3 cellular contexts compared by ENCODE assay signal in the genomic region with DNA sequence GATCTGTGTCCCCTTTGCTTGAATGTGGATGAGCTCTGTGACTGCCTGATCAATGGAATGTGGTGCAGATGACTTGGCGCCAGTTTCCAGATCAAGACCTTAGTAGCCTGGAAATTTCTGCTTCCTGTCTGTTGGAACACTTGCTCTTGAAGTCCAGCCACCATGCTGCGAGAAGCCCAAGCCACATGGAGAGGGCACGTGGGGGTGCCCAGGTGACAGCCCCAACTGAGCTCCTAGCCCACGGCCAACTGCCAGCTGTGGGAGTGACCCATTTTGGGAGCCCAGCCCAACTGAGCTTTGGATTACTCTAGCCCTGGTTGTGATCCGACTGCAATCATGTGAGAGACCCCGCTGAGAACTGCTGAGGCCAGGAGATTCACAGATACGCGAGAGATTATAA.
TF ChIP-seq lines count a peak whose summit lies in the region.

No MANE protein-coding gene starts in this region.

TF ChIP-seq in GM23338, 12 proteins besides CTCF, POLR2A, EP300 and RAD21 (continues in another document):
- TF ChIP-seq ZNF114 (CRISPR knock-in tag; IDR thresholded peaks at IDR 0.05) = no peak
- no peak for TF ChIP-seq NANOG (IDR thresholded peaks at IDR 0.05; ENCODE audit: borderline replicate concordance)
- TF ChIP-seq EZH2phosphoT487 (IDR thresholded peaks at IDR 0.05; ENCODE audit: unreplicated experiment) = no peak
- TF ChIP-seq, protein P1, sequence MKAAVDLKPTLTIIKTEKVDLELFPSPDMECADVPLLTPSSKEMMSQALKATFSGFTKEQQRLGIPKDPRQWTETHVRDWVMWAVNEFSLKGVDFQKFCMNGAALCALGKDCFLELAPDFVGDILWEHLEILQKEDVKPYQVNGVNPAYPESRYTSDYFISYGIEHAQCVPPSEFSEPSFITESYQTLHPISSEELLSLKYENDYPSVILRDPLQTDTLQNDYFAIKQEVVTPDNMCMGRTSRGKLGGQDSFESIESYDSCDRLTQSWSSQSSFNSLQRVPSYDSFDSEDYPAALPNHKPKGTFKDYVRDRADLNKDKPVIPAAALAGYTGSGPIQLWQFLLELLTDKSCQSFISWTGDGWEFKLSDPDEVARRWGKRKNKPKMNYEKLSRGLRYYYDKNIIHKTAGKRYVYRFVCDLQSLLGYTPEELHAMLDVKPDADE (IDR thresholded peaks at IDR 0.05) = no peak

TF ChIP-seq in IMR-90, 13 proteins besides CTCF, POLR2A, EP300 and RAD21:
- no peak for TF ChIP-seq MXI1 (IDR thresholded peaks at IDR 0.05; ENCODE audit: borderline replicate concordance, low read depth, low read length)
- TF ChIP-seq, protein P2, sequence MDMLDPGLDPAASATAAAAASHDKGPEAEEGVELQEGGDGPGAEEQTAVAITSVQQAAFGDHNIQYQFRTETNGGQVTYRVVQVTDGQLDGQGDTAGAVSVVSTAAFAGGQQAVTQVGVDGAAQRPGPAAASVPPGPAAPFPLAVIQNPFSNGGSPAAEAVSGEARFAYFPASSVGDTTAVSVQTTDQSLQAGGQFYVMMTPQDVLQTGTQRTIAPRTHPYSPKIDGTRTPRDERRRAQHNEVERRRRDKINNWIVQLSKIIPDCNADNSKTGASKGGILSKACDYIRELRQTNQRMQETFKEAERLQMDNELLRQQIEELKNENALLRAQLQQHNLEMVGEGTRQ (IDR thresholded peaks at IDR 0.05; ENCODE audit: low read depth, low read length) = no peak
- TF ChIP-seq FOS (IDR thresholded peaks at IDR 0.05; ENCODE audit: low read depth, low read length) = no peak
- TF ChIP-seq RFX5 (IDR thresholded peaks at IDR 0.05; ENCODE audit: low read depth, low read length) = no peak
- no peak for TF ChIP-seq MAZ (IDR thresholded peaks at IDR 0.05; ENCODE audit: borderline replicate concordance, low read depth, low read length)
- TF ChIP-seq, protein P3, sequence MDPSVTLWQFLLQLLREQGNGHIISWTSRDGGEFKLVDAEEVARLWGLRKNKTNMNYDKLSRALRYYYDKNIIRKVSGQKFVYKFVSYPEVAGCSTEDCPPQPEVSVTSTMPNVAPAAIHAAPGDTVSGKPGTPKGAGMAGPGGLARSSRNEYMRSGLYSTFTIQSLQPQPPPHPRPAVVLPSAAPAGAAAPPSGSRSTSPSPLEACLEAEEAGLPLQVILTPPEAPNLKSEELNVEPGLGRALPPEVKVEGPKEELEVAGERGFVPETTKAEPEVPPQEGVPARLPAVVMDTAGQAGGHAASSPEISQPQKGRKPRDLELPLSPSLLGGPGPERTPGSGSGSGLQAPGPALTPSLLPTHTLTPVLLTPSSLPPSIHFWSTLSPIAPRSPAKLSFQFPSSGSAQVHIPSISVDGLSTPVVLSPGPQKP (IDR thresholded peaks at IDR 0.05; ENCODE audit: borderline replicate concordance, low read depth, low read length) = no peak
- no peak for TF ChIP-seq CEBPB (IDR thresholded peaks at IDR 0.05; ENCODE audit: low read depth, low read length)
- no peak for TF ChIP-seq MAFK (IDR thresholded peaks at IDR 0.05; ENCODE audit: low read depth, low read length)
- no peak for TF ChIP-seq SMC3 (IDR thresholded peaks at IDR 0.05; ENCODE audit: low read depth, low read length)
- TF ChIP-seq BHLHE40 (IDR thresholded peaks at IDR 0.05; ENCODE audit: low read depth, low read length) = no peak
- TF ChIP-seq NFE2L2 (IDR thresholded peaks at IDR 0.05; ENCODE audit: low read depth, low read length) = no peak

TF ChIP-seq in H1, 55 proteins besides CTCF, POLR2A, EP300 and RAD21:
- TF ChIP-seq RFX5 (IDR thresholded peaks at IDR 0.05; ENCODE audit: borderline replicate concordance, low read depth, low read length) = no peak
- TF ChIP-seq, protein P2 (IDR thresholded peaks at IDR 0.05; ENCODE audit: low read length) = no peak
- no peak for TF ChIP-seq SP2 (IDR thresholded peaks at IDR 0.05; ENCODE audit: low read length)
- TF ChIP-seq SIN3A (conservative IDR thresholded peaks at IDR 0.05 in 1 of 2, IDR thresholded peaks at IDR 0.05 in 1 of 2; ENCODE audit: low read depth in 1 of 2, low read length in 2 of 2) = no peak
- TF ChIP-seq BRCA1 (IDR thresholded peaks at IDR 0.05; ENCODE audit: low read depth, low read length) = no peak
- TF ChIP-seq, protein P4, sequence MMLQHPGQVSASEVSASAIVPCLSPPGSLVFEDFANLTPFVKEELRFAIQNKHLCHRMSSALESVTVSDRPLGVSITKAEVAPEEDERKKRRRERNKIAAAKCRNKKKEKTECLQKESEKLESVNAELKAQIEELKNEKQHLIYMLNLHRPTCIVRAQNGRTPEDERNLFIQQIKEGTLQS (IDR thresholded peaks at IDR 0.05; ENCODE audit: insufficient read depth, low read depth, low read length) = no peak
- no peak for TF ChIP-seq HDAC6 (IDR thresholded peaks at IDR 0.05; ENCODE audit: low read depth, low read length)
- TF ChIP-seq, protein P5, sequence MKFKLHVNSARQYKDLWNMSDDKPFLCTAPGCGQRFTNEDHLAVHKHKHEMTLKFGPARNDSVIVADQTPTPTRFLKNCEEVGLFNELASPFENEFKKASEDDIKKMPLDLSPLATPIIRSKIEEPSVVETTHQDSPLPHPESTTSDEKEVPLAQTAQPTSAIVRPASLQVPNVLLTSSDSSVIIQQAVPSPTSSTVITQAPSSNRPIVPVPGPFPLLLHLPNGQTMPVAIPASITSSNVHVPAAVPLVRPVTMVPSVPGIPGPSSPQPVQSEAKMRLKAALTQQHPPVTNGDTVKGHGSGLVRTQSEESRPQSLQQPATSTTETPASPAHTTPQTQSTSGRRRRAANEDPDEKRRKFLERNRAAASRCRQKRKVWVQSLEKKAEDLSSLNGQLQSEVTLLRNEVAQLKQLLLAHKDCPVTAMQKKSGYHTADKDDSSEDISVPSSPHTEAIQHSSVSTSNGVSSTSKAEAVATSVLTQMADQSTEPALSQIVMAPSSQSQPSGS (IDR thresholded peaks at IDR 0.05; ENCODE audit: low read length) = no peak
- TF ChIP-seq, protein P6, sequence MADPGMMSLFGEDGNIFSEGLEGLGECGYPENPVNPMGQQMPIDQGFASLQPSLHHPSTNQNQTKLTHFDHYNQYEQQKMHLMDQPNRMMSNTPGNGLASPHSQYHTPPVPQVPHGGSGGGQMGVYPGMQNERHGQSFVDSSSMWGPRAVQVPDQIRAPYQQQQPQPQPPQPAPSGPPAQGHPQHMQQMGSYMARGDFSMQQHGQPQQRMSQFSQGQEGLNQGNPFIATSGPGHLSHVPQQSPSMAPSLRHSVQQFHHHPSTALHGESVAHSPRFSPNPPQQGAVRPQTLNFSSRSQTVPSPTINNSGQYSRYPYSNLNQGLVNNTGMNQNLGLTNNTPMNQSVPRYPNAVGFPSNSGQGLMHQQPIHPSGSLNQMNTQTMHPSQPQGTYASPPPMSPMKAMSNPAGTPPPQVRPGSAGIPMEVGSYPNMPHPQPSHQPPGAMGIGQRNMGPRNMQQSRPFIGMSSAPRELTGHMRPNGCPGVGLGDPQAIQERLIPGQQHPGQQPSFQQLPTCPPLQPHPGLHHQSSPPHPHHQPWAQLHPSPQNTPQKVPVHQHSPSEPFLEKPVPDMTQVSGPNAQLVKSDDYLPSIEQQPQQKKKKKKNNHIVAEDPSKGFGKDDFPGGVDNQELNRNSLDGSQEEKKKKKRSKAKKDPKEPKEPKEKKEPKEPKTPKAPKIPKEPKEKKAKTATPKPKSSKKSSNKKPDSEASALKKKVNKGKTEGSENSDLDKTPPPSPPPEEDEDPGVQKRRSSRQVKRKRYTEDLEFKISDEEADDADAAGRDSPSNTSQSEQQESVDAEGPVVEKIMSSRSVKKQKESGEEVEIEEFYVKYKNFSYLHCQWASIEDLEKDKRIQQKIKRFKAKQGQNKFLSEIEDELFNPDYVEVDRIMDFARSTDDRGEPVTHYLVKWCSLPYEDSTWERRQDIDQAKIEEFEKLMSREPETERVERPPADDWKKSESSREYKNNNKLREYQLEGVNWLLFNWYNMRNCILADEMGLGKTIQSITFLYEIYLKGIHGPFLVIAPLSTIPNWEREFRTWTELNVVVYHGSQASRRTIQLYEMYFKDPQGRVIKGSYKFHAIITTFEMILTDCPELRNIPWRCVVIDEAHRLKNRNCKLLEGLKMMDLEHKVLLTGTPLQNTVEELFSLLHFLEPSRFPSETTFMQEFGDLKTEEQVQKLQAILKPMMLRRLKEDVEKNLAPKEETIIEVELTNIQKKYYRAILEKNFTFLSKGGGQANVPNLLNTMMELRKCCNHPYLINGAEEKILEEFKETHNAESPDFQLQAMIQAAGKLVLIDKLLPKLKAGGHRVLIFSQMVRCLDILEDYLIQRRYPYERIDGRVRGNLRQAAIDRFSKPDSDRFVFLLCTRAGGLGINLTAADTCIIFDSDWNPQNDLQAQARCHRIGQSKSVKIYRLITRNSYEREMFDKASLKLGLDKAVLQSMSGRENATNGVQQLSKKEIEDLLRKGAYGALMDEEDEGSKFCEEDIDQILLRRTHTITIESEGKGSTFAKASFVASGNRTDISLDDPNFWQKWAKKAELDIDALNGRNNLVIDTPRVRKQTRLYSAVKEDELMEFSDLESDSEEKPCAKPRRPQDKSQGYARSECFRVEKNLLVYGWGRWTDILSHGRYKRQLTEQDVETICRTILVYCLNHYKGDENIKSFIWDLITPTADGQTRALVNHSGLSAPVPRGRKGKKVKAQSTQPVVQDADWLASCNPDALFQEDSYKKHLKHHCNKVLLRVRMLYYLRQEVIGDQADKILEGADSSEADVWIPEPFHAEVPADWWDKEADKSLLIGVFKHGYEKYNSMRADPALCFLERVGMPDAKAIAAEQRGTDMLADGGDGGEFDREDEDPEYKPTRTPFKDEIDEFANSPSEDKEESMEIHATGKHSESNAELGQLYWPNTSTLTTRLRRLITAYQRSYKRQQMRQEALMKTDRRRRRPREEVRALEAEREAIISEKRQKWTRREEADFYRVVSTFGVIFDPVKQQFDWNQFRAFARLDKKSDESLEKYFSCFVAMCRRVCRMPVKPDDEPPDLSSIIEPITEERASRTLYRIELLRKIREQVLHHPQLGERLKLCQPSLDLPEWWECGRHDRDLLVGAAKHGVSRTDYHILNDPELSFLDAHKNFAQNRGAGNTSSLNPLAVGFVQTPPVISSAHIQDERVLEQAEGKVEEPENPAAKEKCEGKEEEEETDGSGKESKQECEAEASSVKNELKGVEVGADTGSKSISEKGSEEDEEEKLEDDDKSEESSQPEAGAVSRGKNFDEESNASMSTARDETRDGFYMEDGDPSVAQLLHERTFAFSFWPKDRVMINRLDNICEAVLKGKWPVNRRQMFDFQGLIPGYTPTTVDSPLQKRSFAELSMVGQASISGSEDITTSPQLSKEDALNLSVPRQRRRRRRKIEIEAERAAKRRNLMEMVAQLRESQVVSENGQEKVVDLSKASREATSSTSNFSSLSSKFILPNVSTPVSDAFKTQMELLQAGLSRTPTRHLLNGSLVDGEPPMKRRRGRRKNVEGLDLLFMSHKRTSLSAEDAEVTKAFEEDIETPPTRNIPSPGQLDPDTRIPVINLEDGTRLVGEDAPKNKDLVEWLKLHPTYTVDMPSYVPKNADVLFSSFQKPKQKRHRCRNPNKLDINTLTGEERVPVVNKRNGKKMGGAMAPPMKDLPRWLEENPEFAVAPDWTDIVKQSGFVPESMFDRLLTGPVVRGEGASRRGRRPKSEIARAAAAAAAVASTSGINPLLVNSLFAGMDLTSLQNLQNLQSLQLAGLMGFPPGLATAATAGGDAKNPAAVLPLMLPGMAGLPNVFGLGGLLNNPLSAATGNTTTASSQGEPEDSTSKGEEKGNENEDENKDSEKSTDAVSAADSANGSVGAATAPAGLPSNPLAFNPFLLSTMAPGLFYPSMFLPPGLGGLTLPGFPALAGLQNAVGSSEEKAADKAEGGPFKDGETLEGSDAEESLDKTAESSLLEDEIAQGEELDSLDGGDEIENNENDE (IDR thresholded peaks at IDR 0.05; ENCODE audit: insufficient replicate concordance, low read length) = no peak
- TF ChIP-seq TCF12 (IDR thresholded peaks at IDR 0.05; ENCODE audit: low read depth, low read length) = no peak
- TF ChIP-seq FOSL1 (IDR thresholded peaks at IDR 0.05; ENCODE audit: insufficient read depth, low read depth, low read length) = no peak
- TF ChIP-seq POLR2AphosphoS5 (IDR thresholded peaks at IDR 0.05; ENCODE audit: low read depth, low read length) = no peak
